1 cellular context compared by ENCODE assay signal in the genomic region with DNA sequence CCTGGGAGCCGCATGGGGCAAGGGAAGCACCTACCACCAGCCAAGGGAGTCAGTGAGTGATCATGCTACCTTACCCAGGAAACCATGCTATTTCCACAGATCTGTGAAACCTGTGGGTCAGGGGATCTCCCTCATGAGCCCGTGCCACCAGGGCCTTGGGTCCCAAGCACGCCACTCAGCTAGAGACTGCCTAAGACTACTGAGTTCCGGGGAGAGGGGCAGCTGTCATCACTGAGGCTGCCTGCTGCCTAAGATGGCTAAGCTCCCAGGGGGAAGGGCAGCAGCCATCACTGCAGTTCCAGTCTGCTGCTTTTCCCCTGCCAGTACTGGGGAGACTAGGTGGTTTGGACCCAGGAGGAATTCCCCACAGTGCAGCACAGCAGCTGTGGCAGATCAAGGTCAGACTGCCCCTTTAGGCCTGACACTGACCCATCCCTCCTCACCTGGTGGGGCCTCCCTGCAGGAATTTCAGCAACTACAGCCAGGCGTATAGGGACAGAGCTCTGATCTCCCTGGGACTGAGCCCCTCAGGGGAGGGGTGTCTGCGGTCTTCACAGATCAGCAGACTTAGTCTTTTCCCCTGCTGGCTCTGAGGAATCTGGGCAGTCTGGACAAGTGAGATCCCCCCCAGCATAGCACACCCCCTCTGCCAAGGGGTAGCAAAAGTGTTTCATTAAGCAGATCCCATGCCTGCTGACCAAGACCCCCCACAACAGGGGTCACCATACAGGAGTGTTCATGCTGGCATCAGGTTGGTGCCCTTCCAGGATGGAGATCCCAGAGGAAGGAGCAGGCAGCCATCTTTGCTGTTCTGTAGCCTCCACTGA.
TF ChIP-seq lines count a peak whose summit lies in the region.

No MANE protein-coding gene starts in this region.

TF ChIP-seq in GM12878, 131 proteins besides CTCF, POLR2A, EP300 and RAD21:
- no peak for TF ChIP-seq CHD1 (IDR thresholded peaks at IDR 0.05; ENCODE audit: low read depth, low read length)
- 0 out of 2 replicates have a peak, but pooled peaks have one; percentile 38 for TF ChIP-seq TCF12 (IDR thresholded peaks at IDR 0.05; ENCODE audit: low read depth, low read length)
- TF ChIP-seq PAX5 (IDR thresholded peaks at IDR 0.05; ENCODE audit: borderline replicate concordance, low read depth, low read length), result peak; percentile 50; the same call in 1 of the 2 replicates
